Comparison of ENCODE assay signal across 8 cellular contexts in genomic region chr11:64854534-64855502, GRCh38. TPM values are rescaled to one million over a fixed set of nuclear protein-coding genes. Genes with fewer than 3 reads are reported as not detected.
DNase-seq lines count a peak whose midpoint lies in the region; ATAC-seq and TF ChIP-seq lines count a peak whose summit lies in the region.

No MANE protein-coding gene starts in this region.

- peak overlapping the region; percentile 95 to 97 for H3K27ac Mint-ChIP-seq in T-cell

- intact Hi-C loops in thyroid gland (cut with DNase I): no loop called here

- peaks cover 4 to 36% of the 10 kb centered on the region in 2 donors for H3K4me1 ChIP-seq in thyroid gland

- CTCF ChIA-PET in T-cell (lab: Charles Lee): interaction anchor here in 1 of 2 donors (0.5 to 0.6 kb wide), 2 partner anchors 45 to 246 kb away, joined by 3 to 5 read pairs; no protein-coding TSS in a partner anchor

- WGBS in thyroid gland, 2 donors: 81 to 84% methylated on average over 29 to 45 of the region's 45 CpGs

- H3K4me3 ChIP-seq in HFF-Myc (replicated peaks; ENCODE audit: low read depth, low read length) (0 out of 2 replicates have a peak overlapping the region, but pooled peaks have one; percentile 2), thyroid gland (replicated peaks in 1 of 3) (no peak overlapping the region)

- H3K9me3 Mint-ChIP-seq in T-cell: no peaks in the 10 kb centered on the region

- TF ChIP-seq POLR2A in thyroid gland (IDR thresholded peaks at IDR 0.05): no peak

- peaks cover 30% of the 10 kb centered on the region for H3K36me3 Mint-ChIP-seq in T-cell

- H3K27me3 Mint-ChIP-seq in T-cell: no peaks in the 10 kb centered on the region

- ATAC-seq in T-cell (replicated peaks in 1 of 4): no peak
- no peak for ATAC-seq in HG03095 (IDR thresholded peaks at IDR 0.05; ENCODE audit: unreplicated experiment)
- no peak for ATAC-seq in GM19463 (IDR thresholded peaks at IDR 0.05; ENCODE audit: unreplicated experiment)

- H3K36me3 ChIP-seq in thyroid gland: peaks cover 17 to 27% of the 10 kb centered on the region in 2 donors

- H3K27ac ChIP-seq in thyroid gland: peak overlapping the region; percentile 5 to 64 (median 43)

- peaks cover 83 to 92% (median 90%) of the 10 kb centered on the region in 3 donors for H3K4me1 Mint-ChIP-seq in T-cell

- DNase-seq in HFF-Myc (ENCODE audit: extremely low read depth, low read depth) (peak; percentile 84), T-cell (peak in 5 of 34 experiments; percentile 35 to 57 (median 45)), dedifferentiated amniotic fluid mesenchymal stem cell (ENCODE audit: extremely low spot score) (peak; percentile 84), lung microvascular endothelial cell (ENCODE audit: low read depth in 2 of 2) (peak; percentile 81 to 95), thyroid gland (peak; percentile 47 to 50), NCI-H510A treated with DMSO at 0.1 percent for 48 hours (lab: John Stamatoyannopoulos, UW) (no peak)

- TF ChIP-seq CTCF in HFF-Myc (IDR thresholded peaks at IDR 0.05; ENCODE audit: low read depth, low read length, missing control alignments): no peak
- TF ChIP-seq CTCF in thyroid gland (IDR thresholded peaks at IDR 0.05): no peak

- H3K4me3 Mint-ChIP-seq in T-cell: peak overlapping the region; percentile 51 to 83 (median 62)

- POLR2A ChIA-PET in T-cell (lab: Charles Lee): no interaction called here

- no peaks in the 10 kb centered on the region for H3K27me3 ChIP-seq in thyroid gland

- H3K9me3 ChIP-seq in thyroid gland: no peaks in the 10 kb centered on the region

RNA-seq across cellular contexts. Expression of gene CDC42BPG, which starts 10.4 kb away (rescaled TPM):
- total RNA-seq in T-cell: 10 to 100 TPM in 1 of 5 donors, 1 to 10 TPM in 4; 7.4 to 10.5 (median 9.1) TPM
- 0.22 and 0.79 TPM in 2 replicates for total RNA-seq in lung microvascular endothelial cell
- total RNA-seq in thyroid gland: 10 to 100 TPM in 2 of 4 donors, 1 to 10 TPM in 2; 7.8 to 13.9 (median 10.2) TPM

RNA-seq across cellular contexts. Expression of gene EHD1, which starts 23.6 kb away (rescaled TPM):
- total RNA-seq in T-cell: 100 to 1,000 TPM; 126 to 286 (median 269) TPM
- total RNA-seq in lung microvascular endothelial cell: 27.6 and 33.6 TPM in 2 replicates
- total RNA-seq in thyroid gland: 10 to 100 TPM; 53.5 to 90.7 (median 67.4) TPM

RNA-seq across cellular contexts. Expression of gene MEN1, which starts 44.5 kb away (rescaled TPM):
- total RNA-seq in T-cell (10 to 100 TPM; 31.7 to 62.0 (median 49.6) TPM), lung microvascular endothelial cell (10.5 and 12.5 TPM in 2 replicates), thyroid gland (10 to 100 TPM; 23.5 to 31.5 (median 25.1) TPM)

RNA-seq across cellular contexts. Expression of gene MAP4K2, which starts 51.8 kb away (rescaled TPM):
- total RNA-seq in T-cell: 100 to 1,000 TPM in 3 of 5 donors, 10 to 100 TPM in 2; 80.9 to 131 (median 102) TPM
- 34.9 and 51.0 TPM in 2 replicates for total RNA-seq in lung microvascular endothelial cell
- total RNA-seq in thyroid gland: 10 to 100 TPM; 35.5 to 77.8 (median 37.5) TPM
